8 cellular contexts compared by ENCODE assay signal in genomic region chr11:85626496-85626895, GRCh38. TPM values are rescaled to one million over a fixed set of nuclear protein-coding genes. Genes with fewer than 3 reads are reported as not detected.
A peak's percentile ranks its signal among the peaks of the same experiment; 100 is the strongest.
DNase-seq lines count a peak whose midpoint lies in the region; ATAC-seq and TF ChIP-seq lines count a peak whose summit lies in the region.

No MANE protein-coding gene starts in this region.

- no peaks in the 10 kb centered on the region for H3K9me3 Mint-ChIP-seq in endodermal cell

- ATAC-seq in HG02642 (IDR thresholded peaks at IDR 0.05; ENCODE audit: poor library complexity, unreplicated experiment) (no peak), HG03565 (IDR thresholded peaks at IDR 0.05; ENCODE audit: unreplicated experiment) (no peak), HG03571 (IDR thresholded peaks at IDR 0.05; ENCODE audit: unreplicated experiment) (no peak)

- H3K4me1 ChIP-seq in HEK293 (ENCODE audit: control insufficient read depth, insufficient read depth, low read length) (no peaks in the 10 kb centered on the region; the same call in 1 of the 2 replicates), endodermal cell (ENCODE audit: control insufficient read depth, insufficient read depth, low read length) (peaks cover 7% of the 10 kb centered on the region), parathyroid adenoma (no peaks in the 10 kb centered on the region)

- no peak overlapping the region; the same call in 1 of the 2 replicates for H3K4me3 ChIP-seq in HEK293 (ENCODE audit: low read depth, low read length)
- peak overlapping the region; percentile 91 for H3K4me3 ChIP-seq in endodermal cell (ENCODE audit: low read length)
- peak overlapping the region; percentile 80 for H3K4me3 ChIP-seq in parathyroid adenoma (ENCODE audit: low read depth, low read length)

- no peaks in the 10 kb centered on the region for H3K27me3 ChIP-seq in endodermal cell (ENCODE audit: control insufficient read depth, insufficient read depth, low read length, poor library complexity, severe bottlenecking)
- no peaks in the 10 kb centered on the region for H3K27me3 ChIP-seq in parathyroid adenoma (ENCODE audit: control insufficient read depth, insufficient read depth, low read length)

- H3K9me3 ChIP-seq in HEK293 (ENCODE audit: control insufficient read depth, insufficient read depth, low read depth, low read length) (no peaks in the 10 kb centered on the region), endodermal cell (ENCODE audit: control insufficient read depth, low read length) (no peaks in the 10 kb centered on the region), parathyroid adenoma (ENCODE audit: control insufficient read depth, low read length) (no peaks in the 10 kb centered on the region)

- H2AFZ ChIP-seq in parathyroid adenoma: peak overlapping the region; percentile 35

- no peak overlapping the region for H3K27ac Mint-ChIP-seq in endodermal cell

- CTCF ChIA-PET in HEK293 (lab: Yijun Ruan, JAX): interaction anchor here (0.5 to 0.6 kb wide), 2 partner anchors 733 to 753 kb away, joined by 3 to 4 read pairs; no protein-coding TSS in a partner anchor

- H3K79me2 ChIP-seq in parathyroid adenoma: no peaks in the 10 kb centered on the region

- no peak overlapping the region for H3K27ac ChIP-seq in HEK293 (ENCODE audit: extremely low read depth, low read depth, low read length)
- H3K27ac ChIP-seq in endodermal cell (ENCODE audit: low read depth, low read length): no peak overlapping the region
- no peak overlapping the region for H3K27ac ChIP-seq in parathyroid adenoma

- H3K9ac ChIP-seq in endodermal cell (ENCODE audit: extremely low read depth, low read length, poor library complexity, severe bottlenecking): no peak overlapping the region
- no peak overlapping the region for H3K9ac ChIP-seq in parathyroid adenoma

- DNase-seq in NCI-H345 (lab: John Stamatoyannopoulos, UW) (peak; percentile 79), endodermal cell (no peak), GM19240 (ENCODE audit: insufficient read length, low spot score) (no peak)

- no peak for TF ChIP-seq CTCF in HEK293 (tag by site-specific recombination; IDR thresholded peaks at IDR 0.05)
- TF ChIP-seq CTCF in endodermal cell (conservative IDR thresholded peaks at IDR 0.05): no peak
- TF ChIP-seq CTCF in parathyroid adenoma (IDR thresholded peaks at IDR 0.05): no peak

- peak overlapping the region; percentile 87 for H3K4me3 Mint-ChIP-seq in endodermal cell

- WGBS in endodermal cell (ENCODE audit: insufficient coverage in 1 of 2, insufficient read length in 1 of 2), 2 experiments: 92% methylated on average over 2 of the region's 2 CpGs; no CpG with 5 or more reads in 1 of the 2 experiments

- H3K4me2 ChIP-seq in parathyroid adenoma (ENCODE audit: low read length): no peak overlapping the region

- H3K36me3 ChIP-seq in HEK293 (ENCODE audit: control insufficient read depth in 2 of 2, insufficient read depth in 1 of 2, low read length in 2 of 2) (peaks cover 0 to 8% of the 10 kb centered on the region in 2 experiments; a peak in 1 of 3 replicates), endodermal cell (ENCODE audit: control insufficient read depth, insufficient read depth, low read length) (peaks cover 7% of the 10 kb centered on the region), parathyroid adenoma (ENCODE audit: control insufficient read depth, insufficient read depth, low read length) (no peaks in the 10 kb centered on the region)

- POLR2A ChIA-PET in HEK293 (lab: Yijun Ruan, JAX): interaction anchor here (2.6 kb wide), 1 partner anchor 23 kb away, joined by 48 read pairs; the partner anchor contains the start of gene TMEM126A

- peaks cover 6% of the 10 kb centered on the region for H3K36me3 Mint-ChIP-seq in endodermal cell (ENCODE audit: low read depth)

- H3K27me3 Mint-ChIP-seq in endodermal cell (ENCODE audit: insufficient read depth): no peaks in the 10 kb centered on the region

- H3K4me1 Mint-ChIP-seq in endodermal cell: peaks cover 12% of the 10 kb centered on the region

TF ChIP-seq in HEK293, 187 proteins besides CTCF, POLR2A, EP300 and RAD21:
- TF ChIP-seq ZNF580 (tag by site-specific recombination; IDR thresholded peaks at IDR 0.05) (no peak), PRDM6 (tag by site-specific recombination; IDR thresholded peaks at IDR 0.05) (peak; percentile 79), ZNF335 (tag by site-specific recombination; conservative IDR thresholded peaks at IDR 0.05) (peak; percentile 23; the same call in 1 of the 2 replicates), ZNF513 (tag by site-specific recombination; IDR thresholded peaks at IDR 0.05) (no peak), SCRT2 (tag by site-specific recombination; IDR thresholded peaks at IDR 0.05) (0 out of 2 replicates have a peak, but pooled peaks have one; percentile 51), ZNF830 (tag by site-specific recombination; IDR thresholded peaks at IDR 0.05; ENCODE audit: low read depth) (no peak)
TF ChIP-seq in HEK293: peak in this region for 3.

RNA-seq across cellular contexts. Expression of gene DLG2, which starts 0.6 kb away (rescaled TPM):
- 10 to 100 TPM in 1 of 2 donors, 1 to 10 TPM in 1; 9.6 to 10.6 TPM for total RNA-seq in endodermal cell
- 2.6 TPM for polyA plus RNA-seq in endodermal cell (2013, experiment 1 of 2)
- polyA plus RNA-seq in endodermal cell (2013, experiment 2 of 2): 2.7 TPM

RNA-seq across cellular contexts. Expression of gene TMEM126B, which starts 1.9 kb away (rescaled TPM):
- 10 to 100 TPM; 56.4 to 57.3 TPM for total RNA-seq in endodermal cell
- polyA plus RNA-seq in endodermal cell (2013, experiment 1 of 2): 63.5 TPM
- polyA plus RNA-seq in endodermal cell (2013, experiment 2 of 2): 61.2 TPM

RNA-seq across cellular contexts. Expression of gene TMEM126A, which starts 21.3 kb away (rescaled TPM):
- total RNA-seq in endodermal cell: 10 to 100 TPM; 26.3 to 26.7 TPM
- 35.4 TPM for polyA plus RNA-seq in endodermal cell (2013, experiment 1 of 2)
- polyA plus RNA-seq in endodermal cell (2013, experiment 2 of 2): 31.8 TPM

RNA-seq across cellular contexts. Expression of gene CREBZF, which starts 38.4 kb away (rescaled TPM):
- total RNA-seq in endodermal cell: 10 to 100 TPM; 39.3 to 47.5 TPM
- polyA plus RNA-seq in endodermal cell (2013, experiment 1 of 2): 52.6 TPM
- polyA plus RNA-seq in endodermal cell (2013, experiment 2 of 2): 45.1 TPM

RNA-seq across cellular contexts. Expression of gene CCDC89, which starts 59.5 kb away (rescaled TPM):
- not detected for total RNA-seq in endodermal cell
- polyA plus RNA-seq in endodermal cell (2013, experiment 1 of 2): not detected
- polyA plus RNA-seq in endodermal cell (2013, experiment 2 of 2): 0.21 TPM
